Comparison of ENCODE assay signal across 18 cellular contexts in the genomic region with DNA sequence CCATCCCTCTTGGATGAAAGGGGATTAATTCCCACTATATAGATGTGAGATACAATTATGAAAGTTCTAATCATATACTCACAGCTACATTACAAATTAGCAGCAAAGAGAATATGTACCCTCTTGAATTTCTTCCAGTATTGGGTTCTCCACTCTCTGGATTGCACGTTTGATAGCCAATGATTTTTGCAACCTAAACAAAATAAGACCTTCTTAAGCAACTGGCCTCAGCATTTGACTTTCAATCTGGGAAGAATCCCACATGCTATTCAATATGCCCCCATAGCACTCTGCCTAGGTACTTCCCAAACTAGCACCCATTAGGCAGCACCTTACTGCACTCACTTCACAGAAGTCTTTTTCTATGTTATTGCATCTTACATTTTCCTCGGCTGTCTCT. TPM values are rescaled to one million over a fixed set of nuclear protein-coding genes. Genes with fewer than 3 reads are reported as not detected.
DNase-seq lines count a peak whose midpoint lies in the region; ATAC-seq, FAIRE-seq and TF ChIP-seq lines count a peak whose summit lies in the region.
"Had no signal": no experiment of that assay in that cellular context is flagged by ENCODE, and none has a peak within 500 bp of the region (broad histone marks: within the 10 kb centered on the region; RNA-seq: fewer than 3 reads in every experiment).

No MANE protein-coding gene starts in this region.

- peak overlapping the region; percentile 68 for H3K4me2 ChIP-seq in mammary epithelial cell (ENCODE audit: insufficient read depth, low read depth, low read length)
- H3K4me2 ChIP-seq in IMR-90 (ENCODE audit: low read depth, low read length) = no peak overlapping the region
- peak overlapping the region; percentile 53 for H3K4me2 ChIP-seq in keratinocyte (ENCODE audit: control insufficient read depth, extremely low read depth, insufficient read depth, low read depth, low read length)

- H3K4me3 Mint-ChIP-seq in MCF 10A (ENCODE audit: unreplicated experiment) = no peak overlapping the region
- H3K4me3 Mint-ChIP-seq: CD4-positive, alpha-beta memory T cell had no signal

- H3K79me1 ChIP-seq in IMR-90 (ENCODE audit: low read depth in 1 of 2, low read length in 2 of 2) = no peaks in the 10 kb centered on the region

- no peak overlapping the region for H3K23ac ChIP-seq in IMR-90 (ENCODE audit: low read depth, low read length)

- H3K36me3 Mint-ChIP-seq in MCF 10A (ENCODE audit: insufficient read depth, unreplicated experiment) = no peaks in the 10 kb centered on the region
- H3K36me3 Mint-ChIP-seq: CD4-positive, alpha-beta memory T cell had no signal

- 35% methylated on average over 2 of the region's 2 CpGs for WGBS in mammary epithelial cell (ENCODE audit: low coverage, missing lambda C conversion rate)
- WGBS in IMR-90 (ENCODE audit: extremely low coverage in 2 of 2, insufficient read length in 1 of 2), 2 experiments = no CpG with 5 or more reads among the region's 2 CpGs

- in situ Hi-C loops in mammary epithelial cell (cut with MboI; ENCODE audit: low sequenced_read_pairs in 2 of 2) = no loop called here
- in situ Hi-C loops in IMR-90 (cut with MboI; ENCODE audit: low sequenced_read_pairs) = no loop called here
- in situ Hi-C loops in G401 (cut with HindIII; ENCODE audit: low sequenced_read_pairs) = no loop called here

- H3K79me2 ChIP-seq in mammary epithelial cell (ENCODE audit: insufficient read depth, low read length) (no peaks in the 10 kb centered on the region), keratinocyte (ENCODE audit: control insufficient read depth, insufficient read depth, low read length) (no peaks in the 10 kb centered on the region)

- no peak for TF ChIP-seq POLR2A in IMR-90 (IDR thresholded peaks at IDR 0.05; ENCODE audit: low read depth, low read length)

- no peak overlapping the region for H3K4ac ChIP-seq in IMR-90 (ENCODE audit: low read depth, low read length)

- H3K9me3 Mint-ChIP-seq in MCF 10A (ENCODE audit: unreplicated experiment) = no peaks in the 10 kb centered on the region
- H3K9me3 Mint-ChIP-seq: CD4-positive, alpha-beta memory T cell had no signal

- no peak overlapping the region for H3K18ac ChIP-seq in IMR-90 (ENCODE audit: low read depth, low read length)

- no peak for FAIRE-seq in keratinocyte (lab: Jason Lieb, UNC)
- FAIRE-seq: G401.6, GM12892, H1 had no signal

- no peak for TF ChIP-seq CTCF in mammary epithelial cell (conservative IDR thresholded peaks at IDR 0.05 in 1 of 2, IDR thresholded peaks at IDR 0.05 in 1 of 2; ENCODE audit: extremely low read depth in 1 of 2, insufficient read depth in 1 of 2, low read depth in 1 of 2, low read length in 2 of 2)
- TF ChIP-seq CTCF in MCF 10A (IDR thresholded peaks at IDR 0.05; ENCODE audit: unreplicated experiment) = no peak
- TF ChIP-seq CTCF in IMR-90 (conservative IDR thresholded peaks at IDR 0.05; ENCODE audit: low read depth, low read length) = no peak
- TF ChIP-seq CTCF in keratinocyte (optimal IDR thresholded peaks at IDR 0.05 in 1 of 3, IDR thresholded peaks at IDR 0.05 in 1 of 3, conservative IDR thresholded peaks at IDR 0.05 in 1 of 3; ENCODE audit: extremely low read depth in 1 of 3, insufficient read depth in 2 of 3, low read length in 3 of 3) = no peak

- no peak overlapping the region for H3K27ac Mint-ChIP-seq in MCF 10A (ENCODE audit: low read depth, unreplicated experiment)
- H3K27ac Mint-ChIP-seq: CD4-positive, alpha-beta memory T cell had no signal

- H3K36me3 ChIP-seq in mammary epithelial cell (ENCODE audit: insufficient read depth, low read length) = no peaks in the 10 kb centered on the region
- H3K36me3 ChIP-seq in IMR-90 (ENCODE audit: control insufficient read depth, insufficient read depth, low read length) = no peaks in the 10 kb centered on the region
- H3K36me3 ChIP-seq in keratinocyte (ENCODE audit: control insufficient read depth in 2 of 2, extremely low read depth in 1 of 2, insufficient read depth in 2 of 2, low read length in 2 of 2) = no peaks in the 10 kb centered on the region

- H4K91ac ChIP-seq in IMR-90 (ENCODE audit: insufficient read depth, low read depth, low read length) = no peak overlapping the region

- H3K4me3 ChIP-seq in mammary epithelial cell (replicated peaks in 1 of 3; ENCODE audit: insufficient read depth in 1 of 3, low read depth in 2 of 3, low read length in 3 of 3) (no peak overlapping the region), IMR-90 (ENCODE audit: insufficient read depth, low read depth, low read length) (no peak overlapping the region), keratinocyte (ENCODE audit: control insufficient read depth in 2 of 3, extremely low read depth in 1 of 3, insufficient read depth in 2 of 3, low read depth in 1 of 3, low read length in 3 of 3) (no peak overlapping the region)
- H3K4me3 ChIP-seq: GM23248 had no signal

- H4K20me1 ChIP-seq in mammary epithelial cell (ENCODE audit: insufficient read depth, low read length) (no peaks in the 10 kb centered on the region), IMR-90 (ENCODE audit: insufficient read depth, low read length) (no peaks in the 10 kb centered on the region), keratinocyte (ENCODE audit: control insufficient read depth, extremely low read depth, insufficient read depth, low read length) (no peaks in the 10 kb centered on the region)

- no TSS peak for BruUV-seq in mammary epithelial cell (replicated peaks; lab: Mats Ljungman, UMichigan)
- no TSS peak for BruUV-seq in MCF 10A (replicated peaks; lab: Mats Ljungman, UMichigan)
- no TSS peak for BruUV-seq in IMR-90 (replicated peaks; lab: Mats Ljungman, UMichigan)

- no peak overlapping the region for H2BK120ac ChIP-seq in IMR-90 (ENCODE audit: low read depth, low read length)

- no peak overlapping the region for H3K14ac ChIP-seq in IMR-90 (replicated peaks; ENCODE audit: low read depth, low read length)

- H2AFZ ChIP-seq in mammary epithelial cell (ENCODE audit: low read depth, low read length) (peak overlapping the region; percentile 79), IMR-90 (replicated peaks; ENCODE audit: low read length, poor library complexity) (no peak overlapping the region), keratinocyte (ENCODE audit: control insufficient read depth, low read length) (no peak overlapping the region)

- CTCF ChIA-PET in mammary epithelial cell (lab: Charles Lee; ENCODE audit: low non-redundant PET) (no interaction called here), MCF 10A (lab: Yijun Ruan, JAX) (interaction anchor here (1.1 to 1.5 kb wide), 3 partner anchors 13 to 27 kb away, joined by 3 to 7 read pairs (median 6); no protein-coding TSS in a partner anchor), IMR-90 (lab: Yijun Ruan, JAX) (no interaction called here)

- H3K9ac ChIP-seq in mammary epithelial cell (ENCODE audit: insufficient read depth, low read length) (no peak overlapping the region), IMR-90 (ENCODE audit: low read depth, low read length) (no peak overlapping the region), keratinocyte (ENCODE audit: control insufficient read depth, extremely low read depth, insufficient read depth, low read length) (no peak overlapping the region)
- H3K9ac ChIP-seq: GM23248 had no signal

- no peak overlapping the region for H3K56ac ChIP-seq in IMR-90 (ENCODE audit: extremely low read depth, insufficient read depth, low read length)

- H3K9me1 ChIP-seq in IMR-90 (ENCODE audit: insufficient read depth, low read length) = peaks cover 4% of the 10 kb centered on the region; the same call in 1 of the 2 replicates
- H3K9me1 ChIP-seq in keratinocyte (ENCODE audit: control insufficient read depth, extremely low read depth, insufficient read depth, low read length) = no peaks in the 10 kb centered on the region

- dilution Hi-C loops in mammary epithelial cell (cut with HindIII; ENCODE audit: low sequenced_read_pairs) (no loop called here), IMR-90 (cut with HindIII; ENCODE audit: low sequenced_read_pairs, unreplicated experiment) (no loop called here), keratinocyte (cut with MboI; ENCODE audit: extremely low pct_ligation_motif_present, low sequenced_read_pairs) (no loop called here)

- H2AK5ac ChIP-seq in IMR-90 (ENCODE audit: low read depth, low read length) = no peak overlapping the region

- POLR2A ChIA-PET in MCF 10A (lab: Yijun Ruan, JAX) = interaction anchor here (1.3 to 1.6 kb wide), 6 partner anchors 9 to 120 kb away, joined by 3 to 8 read pairs (median 6); no protein-coding TSS in a partner anchor
- POLR2A ChIA-PET in IMR-90 (lab: Charles Lee; ENCODE audit: unreplicated experiment) = no interaction called here

- intact Hi-C loops in mammary epithelial cell (cut with micrococcal nuclease) (no loop called here), MCF 10A (cut with micrococcal nuclease) (loop anchor here (5.0 kb wide), 1 partner anchor 51 kb away; no protein-coding TSS in a partner anchor), IMR-90 (cut with micrococcal nuclease) (no loop called here)

- H2AK9ac ChIP-seq in IMR-90 (replicated peaks; ENCODE audit: low read depth, low read length, poor library complexity) = no peak overlapping the region

- peaks cover 27% of the 10 kb centered on the region for H3K4me1 Mint-ChIP-seq in MCF 10A (ENCODE audit: insufficient read depth, unreplicated experiment)

- H3K4me1 ChIP-seq in mammary epithelial cell (ENCODE audit: insufficient read depth, low read length) = peaks cover 26% of the 10 kb centered on the region
- peaks cover 8% of the 10 kb centered on the region for H3K4me1 ChIP-seq in IMR-90 (ENCODE audit: control insufficient read depth, insufficient read depth, low read length)
- H3K4me1 ChIP-seq in keratinocyte (ENCODE audit: control insufficient read depth, extremely low read depth, insufficient read depth, low read length) = peaks cover 20% of the 10 kb centered on the region

- no peak overlapping the region for H4K8ac ChIP-seq in IMR-90 (ENCODE audit: low read depth in 2 of 2, low read length in 2 of 2)

- no peak overlapping the region for H2BK15ac ChIP-seq in IMR-90 (ENCODE audit: low read depth, low read length)

- no peak overlapping the region for H2BK5ac ChIP-seq in IMR-90 (ENCODE audit: low read depth, low read length, poor library complexity, severe bottlenecking)

- H3K27me3 Mint-ChIP-seq in MCF 10A (ENCODE audit: insufficient read depth, unreplicated experiment) = peaks cover 3% of the 10 kb centered on the region

- no peak overlapping the region for H2BK20ac ChIP-seq in IMR-90 (ENCODE audit: low read depth, low read length)

- no peaks in the 10 kb centered on the region for H3K9me3 ChIP-seq in mammary epithelial cell (replicated peaks; ENCODE audit: insufficient read depth, low read length)
- H3K9me3 ChIP-seq in IMR-90 (ENCODE audit: control insufficient read depth, insufficient read depth, low read length) = no peaks in the 10 kb centered on the region
- no peaks in the 10 kb centered on the region for H3K9me3 ChIP-seq in keratinocyte (ENCODE audit: control insufficient read depth, low read depth, low read length)

- ATAC-seq in IMR-90 (ENCODE audit: low read depth) (no peak), GM19463 (IDR thresholded peaks at IDR 0.05; ENCODE audit: unreplicated experiment) (no peak)

- no peak for TF ChIP-seq RAD21 in IMR-90 (IDR thresholded peaks at IDR 0.05; ENCODE audit: low read length)

- H4K5ac ChIP-seq in IMR-90 (ENCODE audit: low read depth, low read length) = no peak overlapping the region

- DNase-seq in mammary epithelial cell (no peak), MCF 10A (ENCODE audit: unreplicated experiment) (no peak), IMR-90 (no peak), keratinocyte (ENCODE audit: low read depth, low spot score) (no peak), G401 (ENCODE audit: low spot score) (no peak), caudate nucleus (lab: John Stamatoyannopoulos, UW) (no peak)
- DNase-seq: 8988T; Calu3; CD4-positive, alpha-beta memory T cell; DMS53; DMS79 treated with DMSO at 0.1 percent for 48 hours; GM23248; H7; HCEC 1CT had no signal

- H3K27ac ChIP-seq in mammary epithelial cell (ENCODE audit: insufficient read depth, low read depth, low read length) (no peak overlapping the region), IMR-90 (ENCODE audit: insufficient read depth, low read length) (no peak overlapping the region), keratinocyte (ENCODE audit: control insufficient read depth, insufficient read depth, low read length) (no peak overlapping the region), caudate nucleus (ENCODE audit: low read depth, low read length) (no peak overlapping the region)

- H3K27me3 ChIP-seq in mammary epithelial cell (ENCODE audit: insufficient read depth, low read length) (no peaks in the 10 kb centered on the region), IMR-90 (ENCODE audit: control insufficient read depth, insufficient read depth, low read length) (no peaks in the 10 kb centered on the region), keratinocyte (ENCODE audit: control insufficient read depth, extremely low read depth, insufficient read depth, low read length) (no peaks in the 10 kb centered on the region)

RNA-seq across cellular contexts. Expression of gene ETS1, which starts 55.8 kb away (rescaled TPM):
- total RNA-seq in mammary epithelial cell (100 to 1,000 TPM in 1 of 2 donors, 10 to 100 TPM in 1; 53.0 to 115 TPM), MCF 10A (2022) (63.2 and 82.0 TPM in 2 replicates), IMR-90 (2012; rRNA removed) (56.3 and 60.3 TPM in 2 replicates)
- polyA plus RNA-seq in mammary epithelial cell (40.7 TPM), IMR-90 (2012; rRNA removed) (41.2 and 43.6 TPM in 2 replicates), keratinocyte (24.0 to 57.0 TPM (median 41.0 TPM) in 3 replicates)
- polyA minus RNA-seq in mammary epithelial cell (71.6 TPM), keratinocyte (34.3 to 66.3 TPM (median 49.6 TPM) in 3 replicates)
- 19.0 and 24.4 TPM in 2 replicates for polyA plus RNA-seq in IMR-90 (2012; cell fraction: cytosol; rRNA removed)
- polyA plus RNA-seq in IMR-90 (2012; cell fraction: nucleus; rRNA removed; ENCODE audit: low replicate concordance) = 13.4 and 42.1 TPM in 2 replicates
- polyA plus RNA-seq in keratinocyte (2011; ENCODE audit: low read depth) = 20.0 TPM
- 27.8 and 34.7 TPM in 2 replicates for polyA plus RNA-seq in keratinocyte (2011; cell fraction: cytosol; rRNA removed)
- polyA plus RNA-seq in keratinocyte (2011; cell fraction: nucleus; rRNA removed) = 30.5 and 33.9 TPM in 2 replicates
- 28.8 and 64.2 TPM in 2 replicates for polyA plus RNA-seq in keratinocyte (2012; ENCODE audit: low replicate concordance)
- 21.5 TPM for polyA minus RNA-seq in keratinocyte (2011; cell fraction: cytosol; rRNA and poly(A)+ RNA removed)
- 21.9 and 37.5 TPM in 2 replicates for polyA minus RNA-seq in keratinocyte (2011; cell fraction: nucleus; rRNA and poly(A)+ RNA removed)
- total RNA-seq in G401 (2014; rRNA removed; shearing (Covaris generic)) = 50.3 and 61.7 TPM in 2 replicates
